In genomic region chr10:123939591-123939990, GRCh38 we compare ENCODE assay signal across 1 cellular context.
TF ChIP-seq lines count a peak whose summit lies in the region.

No MANE protein-coding gene starts in this region.

TF ChIP-seq in H1, 55 proteins besides CTCF, POLR2A, EP300 and RAD21 (continued from another document):
- TF ChIP-seq SRF (IDR thresholded peaks at IDR 0.05; ENCODE audit: low read depth, low read length) (no peak), RXRA (IDR thresholded peaks at IDR 0.05; ENCODE audit: insufficient read depth, low read depth, low read length) (no peak), SIN3A (conservative IDR thresholded peaks at IDR 0.05 in 1 of 2, IDR thresholded peaks at IDR 0.05 in 1 of 2; ENCODE audit: low read depth in 1 of 2, low read length in 2 of 2) (no peak), ASH2L (IDR thresholded peaks at IDR 0.05; ENCODE audit: low read length) (no peak), TAF1 (IDR thresholded peaks at IDR 0.05; ENCODE audit: low read depth, low read length) (no peak), MAX (IDR thresholded peaks at IDR 0.05) (no peak), GABPA (IDR thresholded peaks at IDR 0.05; ENCODE audit: borderline replicate concordance, insufficient read depth, low read length) (no peak), JUND (IDR thresholded peaks at IDR 0.05; ENCODE audit: low read length) (no peak), RBBP5 (IDR thresholded peaks at IDR 0.05; ENCODE audit: borderline replicate concordance, low read depth, low read length) (no peak), MAFK (IDR thresholded peaks at IDR 0.05; ENCODE audit: low read depth, low read length) (no peak), NANOG (IDR thresholded peaks at IDR 0.05; ENCODE audit: insufficient read depth, low read depth, low read length, poor library complexity, severe bottlenecking) (no peak), SIX5 (IDR thresholded peaks at IDR 0.05; ENCODE audit: low read depth, low read length) (no peak), POLR2AphosphoS5 (IDR thresholded peaks at IDR 0.05; ENCODE audit: low read depth, low read length) (no peak), SP2 (IDR thresholded peaks at IDR 0.05; ENCODE audit: low read length) (no peak), YY1 (IDR thresholded peaks at IDR 0.05; ENCODE audit: low read depth, low read length) (no peak)
TF ChIP-seq in H1: peak in this region for 0.
